7 cellular contexts compared by ENCODE assay signal in the genomic region with DNA sequence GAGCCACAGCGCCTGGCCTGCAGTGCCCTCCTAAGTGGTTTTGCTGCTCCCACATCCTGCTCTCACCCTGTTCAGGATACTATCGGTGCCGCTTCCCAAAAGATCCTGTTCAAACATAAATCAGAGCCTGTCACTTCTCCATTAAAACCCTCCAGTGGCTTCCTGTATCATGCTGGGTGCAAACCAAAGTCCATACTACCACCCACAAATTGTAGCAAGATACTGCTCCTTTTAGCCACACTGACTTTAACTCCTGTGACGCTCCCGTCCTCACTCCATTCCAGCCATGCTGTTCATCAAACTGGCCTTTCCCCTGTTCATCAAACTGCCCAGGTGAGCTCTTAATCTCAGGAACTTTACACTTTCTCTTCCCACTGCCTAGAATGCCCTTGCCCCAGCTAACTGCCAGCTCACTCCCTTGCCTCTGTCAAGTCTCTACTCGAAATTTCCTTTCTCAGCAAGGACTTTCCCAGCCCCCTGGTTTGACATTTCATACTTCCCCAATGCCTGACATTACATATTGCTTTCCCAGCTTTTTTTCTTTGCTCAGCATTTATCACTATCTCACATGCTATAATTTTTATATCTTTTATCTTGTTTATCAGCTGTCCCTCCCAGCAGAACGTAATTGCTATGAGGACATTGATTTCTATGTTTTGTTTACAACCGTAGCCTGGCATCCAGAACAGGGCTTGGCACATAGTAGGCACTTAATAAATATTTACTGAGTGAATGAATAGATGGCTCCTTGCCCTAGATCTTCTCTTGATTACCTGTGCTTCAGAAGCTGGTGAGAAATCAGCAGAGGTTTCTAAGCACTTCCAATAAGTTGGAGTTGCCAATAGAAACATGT. TPM values are rescaled to one million over a fixed set of nuclear protein-coding genes. Genes with fewer than 3 reads are reported as not detected.
DNase-seq lines count a peak whose midpoint lies in the region; ATAC-seq and TF ChIP-seq lines count a peak whose summit lies in the region.

No MANE protein-coding gene starts in this region.

- peak overlapping the region in 4 of 8 donors; percentile 17 to 68 (median 54) for H3K27ac Mint-ChIP-seq in CD8-positive, alpha-beta memory T cell
- H3K27ac Mint-ChIP-seq in activated naive CD8-positive, alpha-beta T cell treated with anti-CD3 and anti-CD28 coated beads for 36 hours = no peak overlapping the region

- H3K36me3 ChIP-seq in brain microvascular endothelial cell (replicated peaks) = no peaks in the 10 kb centered on the region
- H3K36me3 ChIP-seq in right lobe of liver = no peaks in the 10 kb centered on the region
- H3K36me3 ChIP-seq in upper lobe of left lung = no peaks in the 10 kb centered on the region
- H3K36me3 ChIP-seq in CD8-positive, alpha-beta memory T cell (ENCODE audit: insufficient read depth, low read length) = no peaks in the 10 kb centered on the region

- intact Hi-C loops in right lobe of liver (cut with DNase I) = no loop called here

- CTCF ChIA-PET in CD8-positive, alpha-beta memory T cell (lab: Charles Lee) = interaction anchor here (0.7 kb wide), 1 partner anchor 9 kb away, joined by 3 read pairs; no protein-coding TSS in a partner anchor

- H3K4me1 Mint-ChIP-seq in CD8-positive, alpha-beta memory T cell = peaks cover 43 to 52% (median 51%) of the 10 kb centered on the region in 3 donors
- peaks cover 32% of the 10 kb centered on the region for H3K4me1 Mint-ChIP-seq in activated naive CD8-positive, alpha-beta T cell treated with anti-CD3 and anti-CD28 coated beads for 36 hours

- TF ChIP-seq POLR2A in right lobe of liver (IDR thresholded peaks at IDR 0.05) (no peak), upper lobe of left lung (IDR thresholded peaks at IDR 0.05) (no peak)

- POLR2A ChIA-PET in CD8-positive, alpha-beta memory T cell (lab: Charles Lee) = no interaction called here

- ATAC-seq in right lobe of liver (peak; percentile 16 to 35 (median 28)), upper lobe of left lung (ENCODE audit: low FRiP score in 2 of 2) (peak; percentile 11 to 69), HG03378 (IDR thresholded peaks at IDR 0.05; ENCODE audit: unreplicated experiment) (no peak)

- no peaks in the 10 kb centered on the region for H3K9me3 Mint-ChIP-seq in CD8-positive, alpha-beta memory T cell
- H3K9me3 Mint-ChIP-seq in activated naive CD8-positive, alpha-beta T cell treated with anti-CD3 and anti-CD28 coated beads for 36 hours = no peaks in the 10 kb centered on the region

- H3K27me3 Mint-ChIP-seq in CD8-positive, alpha-beta memory T cell = peaks cover 0 to 5% of the 10 kb centered on the region in 2 donors
- no peaks in the 10 kb centered on the region for H3K27me3 Mint-ChIP-seq in activated naive CD8-positive, alpha-beta T cell treated with anti-CD3 and anti-CD28 coated beads for 36 hours

- in situ Hi-C loops in brain microvascular endothelial cell (cut with HindIII; ENCODE audit: low pct_ligation_motif_present, low sequenced_read_pairs) = no loop called here

- peak overlapping the region in 3 of 7 donors; percentile 6 to 41 (median 33) for H3K4me3 Mint-ChIP-seq in CD8-positive, alpha-beta memory T cell
- no peak overlapping the region for H3K4me3 Mint-ChIP-seq in activated naive CD8-positive, alpha-beta T cell treated with anti-CD3 and anti-CD28 coated beads for 36 hours

- H3K9me3 ChIP-seq in right lobe of liver (no peaks in the 10 kb centered on the region), upper lobe of left lung (no peaks in the 10 kb centered on the region)
- no peaks in the 10 kb centered on the region for H3K9me3 ChIP-seq in CD8-positive, alpha-beta memory T cell (ENCODE audit: low read length)

- TF ChIP-seq EP300 in upper lobe of left lung (IDR thresholded peaks at IDR 0.05) = peak in 2 of 4 donors; percentile 19 to 75

- H3K4me1 ChIP-seq in right lobe of liver (peaks cover 0 to 8% (median 0%) of the 10 kb centered on the region in 4 donors), upper lobe of left lung (peaks cover 37 to 49% (median 44%) of the 10 kb centered on the region in 4 donors)
- peaks cover 40% of the 10 kb centered on the region for H3K4me1 ChIP-seq in CD8-positive, alpha-beta memory T cell (ENCODE audit: insufficient read depth, low read length)

- TF ChIP-seq CTCF in brain microvascular endothelial cell (IDR thresholded peaks at IDR 0.05; ENCODE audit: low read depth, low read length, missing control alignments) = no peak
- no peak for TF ChIP-seq CTCF in right lobe of liver (IDR thresholded peaks at IDR 0.05)
- no peak for TF ChIP-seq CTCF in upper lobe of left lung (IDR thresholded peaks at IDR 0.05)

- DNase-seq in M059J (ENCODE audit: low read depth) (peak; percentile 83), brain microvascular endothelial cell (no peak), right lobe of liver (no peak), upper lobe of left lung (no peak)
- no peak for DNase-seq in CD8-positive, alpha-beta memory T cell
- DNase-seq in activated naive CD8-positive, alpha-beta T cell treated with anti-CD3 and anti-CD28 coated beads for 36 hours = no peak

- H3K36me3 Mint-ChIP-seq in CD8-positive, alpha-beta memory T cell = peaks cover 0 to 2% (median 0%) of the 10 kb centered on the region in 3 donors
- H3K36me3 Mint-ChIP-seq in activated naive CD8-positive, alpha-beta T cell treated with anti-CD3 and anti-CD28 coated beads for 36 hours = no peaks in the 10 kb centered on the region

- H3K27ac ChIP-seq in brain microvascular endothelial cell (peak overlapping the region; percentile 90), right lobe of liver (no peak overlapping the region), upper lobe of left lung (peak overlapping the region; percentile 74 to 89 (median 77))
- H3K27ac ChIP-seq in CD8-positive, alpha-beta memory T cell (ENCODE audit: low read depth, low read length) = no peak overlapping the region

- H3K27me3 ChIP-seq in brain microvascular endothelial cell (replicated peaks) (no peaks in the 10 kb centered on the region), right lobe of liver (no peaks in the 10 kb centered on the region), upper lobe of left lung (no peaks in the 10 kb centered on the region)
- no peaks in the 10 kb centered on the region for H3K27me3 ChIP-seq in CD8-positive, alpha-beta memory T cell (ENCODE audit: insufficient read depth, low read length, poor library complexity, severe bottlenecking)

- H3K4me3 ChIP-seq in brain microvascular endothelial cell (ENCODE audit: low read depth, low read length) = no peak overlapping the region
- no peak overlapping the region for H3K4me3 ChIP-seq in right lobe of liver
- no peak overlapping the region for H3K4me3 ChIP-seq in upper lobe of left lung
- no peak overlapping the region for H3K4me3 ChIP-seq in CD8-positive, alpha-beta memory T cell (ENCODE audit: low read length)

- WGBS in right lobe of liver (ENCODE audit: insufficient coverage, low coverage, low lambda C conversion rate, missing lambda C conversion rate) = 25% methylated on average over 7 of the region's 8 CpGs
- WGBS in upper lobe of left lung, 2 donors = 34 to 45% methylated on average over 8 of the region's 8 CpGs

RNA-seq across cellular contexts. Expression of a gene that starts 44.3 kb away (rescaled TPM):
- total RNA-seq in M059J (2014; rRNA removed; shearing (Covaris generic)) = 43.3 and 68.7 TPM in 2 replicates
- 1 to 10 TPM; 2.5 to 6.8 (median 4.0) TPM for total RNA-seq in right lobe of liver
- 10 to 100 TPM; 24.1 to 58.2 (median 34.9) TPM for total RNA-seq in upper lobe of left lung
- 10 to 100 TPM; 18.9 to 19.0 TPM for total RNA-seq in CD8-positive, alpha-beta memory T cell
- polyA plus RNA-seq in CD8-positive, alpha-beta memory T cell = 7.8 TPM
- 10 to 100 TPM; 13.5 to 14.1 TPM for total RNA-seq in activated naive CD8-positive, alpha-beta T cell treated with anti-CD3 and anti-CD28 coated beads for 36 hours

Comparison
In these comparisons a context has a peak if more than half of its experiments do, and no peak if none do; other contexts are left out.
1. H3K27ac ChIP-seq: peak in brain microvascular endothelial cell (single experiment) and upper lobe of left lung (4 of 4); none in right lobe of liver (0 of 3) and CD8-positive, alpha-beta memory T cell (single experiment).